Comparison of ENCODE assay signal across 8 cellular contexts in the genomic region with DNA sequence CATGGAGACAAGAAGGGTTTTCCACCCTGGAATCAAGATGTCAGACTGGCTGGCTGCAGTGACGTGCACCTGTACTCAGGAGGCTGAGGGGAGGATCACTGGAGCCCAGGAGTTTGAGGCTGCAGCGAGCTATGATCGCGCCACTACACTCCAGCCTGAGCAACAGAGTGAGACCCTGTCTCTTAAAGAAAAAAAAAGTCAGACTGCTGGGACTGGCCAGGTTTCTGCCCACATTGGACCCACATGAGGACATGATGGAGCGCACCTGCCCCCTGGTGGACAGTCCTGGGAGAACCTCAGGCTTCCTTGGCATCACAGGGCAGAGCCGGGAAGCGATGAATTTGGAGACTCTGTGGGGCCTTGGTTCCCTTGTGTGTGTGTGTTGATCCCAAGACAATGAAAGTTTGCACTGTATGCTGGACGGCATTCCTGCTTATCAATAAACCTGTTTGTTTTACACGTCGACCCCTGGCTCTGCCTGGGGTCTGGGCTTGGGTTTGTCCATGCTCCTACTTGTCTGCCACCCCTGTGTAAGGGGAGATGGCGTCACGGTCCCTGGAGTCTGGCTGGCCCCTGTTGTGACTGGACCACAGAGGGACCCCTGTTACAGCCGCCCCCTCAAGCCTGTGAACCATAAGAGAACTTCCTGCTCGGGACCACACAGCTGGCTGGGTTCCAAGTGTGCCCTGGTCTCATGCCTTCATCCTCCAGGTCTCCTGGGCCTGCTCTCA. TPM values are rescaled to one million over a fixed set of nuclear protein-coding genes. Genes with fewer than 3 reads are reported as not detected.
A peak's percentile ranks its signal among the peaks of the same experiment; 100 is the strongest.
DNase-seq lines count a peak whose midpoint lies in the region; ATAC-seq and TF ChIP-seq lines count a peak whose summit lies in the region.

No MANE protein-coding gene starts in this region.

- peak; percentile 91 for TF ChIP-seq CTCF in AG10803 (conservative IDR thresholded peaks at IDR 0.05; ENCODE audit: low read length)

- no peak overlapping the region for H3K4me3 ChIP-seq in AG10803 (ENCODE audit: low read length)

- ATAC-seq in GM18909 (IDR thresholded peaks at IDR 0.05; ENCODE audit: poor library complexity, unreplicated experiment) (peak; percentile 52), left ventricle myocardium superior (peak; percentile 92), sciatic nerve (peak; percentile 88), GM19455 (IDR thresholded peaks at IDR 0.05; ENCODE audit: unreplicated experiment) (no peak)

- intact Hi-C loops in left ventricle myocardium superior (cut with micrococcal nuclease) (loop anchor here (2.0 kb wide), 1 partner anchor 84 kb away; no protein-coding TSS in a partner anchor), sciatic nerve (cut with DNase I) (loop anchor here (2.0 kb wide), 1 partner anchor 82 kb away; no protein-coding TSS in a partner anchor)

- DNase-seq in AG10803 (ENCODE audit: low read depth) (peak; percentile 65), NCI-H128 (lab: John Stamatoyannopoulos, UW; ENCODE audit: unreplicated experiment) (peak; percentile 64), T-helper 9 cell (peak; percentile 90), amniotic stem cell (lab: John Stamatoyannopoulos, UW) (peak; percentile 26), left ventricle myocardium superior (peak; percentile 92), sciatic nerve (ENCODE audit: low spot score) (peak; percentile 94)

RNA-seq across cellular contexts. Expression of a gene that starts 20.9 kb away (rescaled TPM):
- total RNA-seq in left ventricle myocardium superior (112 TPM), sciatic nerve (123 TPM)

RNA-seq across cellular contexts. Expression of a gene that starts 42.1 kb away (rescaled TPM):
- total RNA-seq in left ventricle myocardium superior: 13.0 TPM
- total RNA-seq in sciatic nerve: 90.9 TPM

Comparison
In these comparisons a context has a peak if more than half of its experiments do, and no peak if none do; other contexts are left out.
1. DNase-seq: peak in every context shown above with its lines; median percentile 94 in sciatic nerve; 92 in left ventricle myocardium superior; 90 in T-helper 9 cell; 65 in AG10803; 64 in NCI-H128; 26 in amniotic stem cell.